Comparison of ENCODE assay signal across 8 cellular contexts in genomic region chr17:42577532-42578281, GRCh38. TPM values are rescaled to one million over a fixed set of nuclear protein-coding genes. Genes with fewer than 3 reads are reported as not detected.
DNase-seq lines count a peak whose midpoint lies in the region; ATAC-seq and TF ChIP-seq lines count a peak whose summit lies in the region.

TSS of gene PSMC3IP (minus strand) at chr17:42577729. CDS start at chr17:42577686, 43 bp downstream.

- peaks cover 0 to 3% (median 0%) of the 10 kb centered on the region in 8 donors for H3K9me3 Mint-ChIP-seq in CD4-positive, alpha-beta memory T cell

- WGBS in liver = under 1% methylated on average over 52 of the region's 52 CpGs

- CTCF ChIA-PET in CD4-positive, alpha-beta memory T cell (lab: Charles Lee; ENCODE audit: partially characterized antibody) = interaction anchor here (0.8 to 4.3 kb wide), 39 partner anchors 8 to 420 kb away, joined by 3 to 64 read pairs (median 6); partner anchors contain the start of genes BECN1, COASY, MLX and RAMP2

- peak; percentile 60 for ATAC-seq in GM19397 (IDR thresholded peaks at IDR 0.05; ENCODE audit: unreplicated experiment)

- peak within 1 kb of the TSS; percentile 89 to 97 for H3K9ac ChIP-seq in liver (ENCODE audit: low read depth in 1 of 2, low read length in 2 of 2)

- H3K4me3 Mint-ChIP-seq in CD4-positive, alpha-beta memory T cell = peak within 1 kb of the TSS; percentile 96 to 99 (median 99)

- peak in 1 of 2 donors; percentile 52 for TF ChIP-seq RAD21 in liver (IDR thresholded peaks at IDR 0.05)

- H3K27me3 ChIP-seq in CD4-positive, alpha-beta memory T cell (ENCODE audit: insufficient read depth, low read length) = no peaks in the 10 kb centered on the region
- H3K27me3 ChIP-seq in liver (ENCODE audit: control insufficient read depth in 4 of 4, insufficient read depth in 4 of 4, low read length in 3 of 4) = no peaks in the 10 kb centered on the region

- DNase-seq in CD4-positive, alpha-beta memory T cell = peak; percentile 83 to 93 (median 88)
- DNase-seq in HK-2 (ENCODE audit: unreplicated experiment) = peak; percentile 96
- peak; percentile 83 for DNase-seq in NCI-H82 treated with DMSO at 0.1 percent for 48 hours (lab: John Stamatoyannopoulos, UW; ENCODE audit: unreplicated experiment)
- peak; percentile 96 to 97 for DNase-seq in activated CD4-positive, alpha-beta T cell treated with anti-CD3 and anti-CD28 coated beads, Interleukin-2, amount 50 U/mL, for 48 hours
- DNase-seq in dermis microvascular lymphatic vessel endothelial cell (ENCODE audit: low read depth in 2 of 2) = peak; percentile 80 to 94
- DNase-seq in stimulated activated CD4-positive, alpha-beta T cell treated with anti-CD3 and anti-CD28 coated beads, Interleukin-4, amount 100 ng/mL, for 1 hour = peak; percentile 93

- H3K36me3 Mint-ChIP-seq in CD4-positive, alpha-beta memory T cell = peaks cover 17 to 58% of the 10 kb centered on the region in 2 donors

- no peaks in the 10 kb centered on the region for H3K27me3 Mint-ChIP-seq in CD4-positive, alpha-beta memory T cell

- peaks cover 17% of the 10 kb centered on the region for H3K4me1 ChIP-seq in CD4-positive, alpha-beta memory T cell (ENCODE audit: insufficient read depth, low read length)
- H3K4me1 ChIP-seq in liver (ENCODE audit: control insufficient read depth in 4 of 4, insufficient read depth in 4 of 4, low read length in 3 of 4) = peaks cover 3 to 19% (median 13%) of the 10 kb centered on the region in 4 donors

- no peaks in the 10 kb centered on the region for H3K9me3 ChIP-seq in CD4-positive, alpha-beta memory T cell (ENCODE audit: control insufficient read depth in 1 of 2, low read length in 2 of 2)
- no peaks in the 10 kb centered on the region for H3K9me3 ChIP-seq in liver (ENCODE audit: control insufficient read depth in 4 of 4, low read length in 3 of 4)

- peaks cover 18 to 44% (median 23%) of the 10 kb centered on the region in 4 donors for H3K4me1 Mint-ChIP-seq in CD4-positive, alpha-beta memory T cell

- peak; percentile 22 for TF ChIP-seq CTCF in liver (IDR thresholded peaks at IDR 0.05; ENCODE audit: low read depth, low read length, missing input control)

- POLR2A ChIA-PET in CD4-positive, alpha-beta memory T cell (lab: Charles Lee; ENCODE audit: partially characterized antibody) = interaction anchor here (0.6 to 5.1 kb wide), 27 partner anchors 8 to 784 kb away, joined by 3 to 73 read pairs (median 7); partner anchors contain the start of genes BECN1, COASY, HSD17B1 and MLX

- H3K36me3 ChIP-seq in CD4-positive, alpha-beta memory T cell (ENCODE audit: insufficient read depth, low read length) = peaks cover 35% of the 10 kb centered on the region
- peaks cover 5 to 42% (median 28%) of the 10 kb centered on the region in 4 donors for H3K36me3 ChIP-seq in liver (ENCODE audit: control insufficient read depth in 4 of 4, insufficient read depth in 3 of 4, low read depth in 1 of 4, low read length in 3 of 4)

- H3K27ac ChIP-seq in CD4-positive, alpha-beta memory T cell (ENCODE audit: low read depth, low read length) = peak within 1 kb of the TSS; percentile 84
- H3K27ac ChIP-seq in liver (ENCODE audit: low read depth in 1 of 2, low read length in 2 of 2) = peak within 1 kb of the TSS; percentile 85 to 89

- intact Hi-C loops in CD4-positive, alpha-beta memory T cell (cut with micrococcal nuclease) = loop anchor here (1.0 to 5.0 kb wide), 9 partner anchors 10 to 359 kb away; partner anchors contain the start of genes BECN1, COASY, MLX and RETREG3

- peak within 1 kb of the TSS; percentile 87 to 99 (median 97) for H3K27ac Mint-ChIP-seq in CD4-positive, alpha-beta memory T cell

- peak within 1 kb of the TSS; percentile 83 to 100 for H3K4me3 ChIP-seq in CD4-positive, alpha-beta memory T cell (ENCODE audit: low read length in 2 of 2)
- H3K4me3 ChIP-seq in liver (ENCODE audit: low read depth in 1 of 3, low read length in 3 of 3) = peak within 1 kb of the TSS; percentile 51 to 97 (median 78)

TF ChIP-seq in liver, 16 proteins besides CTCF, POLR2A, EP300 and RAD21:
- TF ChIP-seq YY1 (IDR thresholded peaks at IDR 0.05) = peak; percentile 78
- peak in 1 of 2 donors; percentile 49 for TF ChIP-seq JUND (IDR thresholded peaks at IDR 0.05)
- TF ChIP-seq GABPA (IDR thresholded peaks at IDR 0.05 in 1 of 2, conservative IDR thresholded peaks at IDR 0.05 in 1 of 2) = peak; percentile 83 to 97
- no peak for TF ChIP-seq TAF1 (conservative IDR thresholded peaks at IDR 0.05)
- TF ChIP-seq SP1 (IDR thresholded peaks at IDR 0.05) = peak; percentile 78
- peak; percentile 55 for TF ChIP-seq NR2F2 (IDR thresholded peaks at IDR 0.05)
- no peak for TF ChIP-seq FOXA1 (IDR thresholded peaks at IDR 0.05)
- TF ChIP-seq REST (IDR thresholded peaks at IDR 0.05) = no peak
- TF ChIP-seq ATF3 (IDR thresholded peaks at IDR 0.05) = peak; percentile 23
- no peak for TF ChIP-seq HNF4G (IDR thresholded peaks at IDR 0.05)
- peak; percentile 92 for TF ChIP-seq ZBTB33 (IDR thresholded peaks at IDR 0.05)
- TF ChIP-seq EGR1 (IDR thresholded peaks at IDR 0.05; ENCODE audit: low read depth in 2 of 2) = peak; percentile 80 to 85
- peak; percentile 91 to 97 for TF ChIP-seq RXRA (IDR thresholded peaks at IDR 0.05)
- TF ChIP-seq, protein P1, sequence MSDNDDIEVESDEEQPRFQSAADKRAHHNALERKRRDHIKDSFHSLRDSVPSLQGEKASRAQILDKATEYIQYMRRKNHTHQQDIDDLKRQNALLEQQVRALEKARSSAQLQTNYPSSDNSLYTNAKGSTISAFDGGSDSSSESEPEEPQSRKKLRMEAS (IDR thresholded peaks at IDR 0.05) = peak; percentile 43
- TF ChIP-seq HNF4A (conservative IDR thresholded peaks at IDR 0.05) = peak; percentile 28 to 38
TF ChIP-seq in liver: peak in this region for 11.

RNA-seq across cellular contexts. Expression of gene PSMC3IP, which starts in this region (rescaled TPM):
- total RNA-seq in CD4-positive, alpha-beta memory T cell = 1 to 10 TPM; 3.4 to 4.5 TPM
- 1 to 10 TPM in 1 of 2 donors, under 1 TPM in 1; 0.93 to 1.9 TPM for polyA plus RNA-seq in CD4-positive, alpha-beta memory T cell
- 2.3 and 2.8 TPM in 2 replicates for total RNA-seq in dermis microvascular lymphatic vessel endothelial cell
- 1 to 10 TPM; 1.3 to 3.0 TPM for total RNA-seq in liver
- under 1 TPM; 0.58 to 0.88 TPM for polyA plus RNA-seq in liver

Comparison
In these comparisons a context has a peak if more than half of its experiments do, and no peak if none do; other contexts are left out.
1. Peak in every context shown above with its lines: DNase-seq, ATAC-seq, H3K4me3 ChIP-seq and H3K27ac ChIP-seq.